ENCODE assay signal across 27 cellular contexts in genomic region chr4:146835096-146835495, GRCh38.
"Had no signal": no experiment of that assay in that cellular context is flagged by ENCODE, and none has a peak within 500 bp of the region (broad histone marks: within the 10 kb centered on the region; RNA-seq: fewer than 3 reads in every experiment).

No MANE protein-coding gene starts in this region.

- H3K27me3 ChIP-seq: stomach, suprapubic skin, testis, thyroid gland, tibial artery, tibial nerve, transverse colon, upper lobe of left lung, upper lobe of right lung, uterus, vagina had no signal

- H3K27ac ChIP-seq: stomach, suprapubic skin, testis, thoracic aorta, thyroid gland, tibial artery, tibial nerve, transverse colon, upper lobe of left lung, upper lobe of right lung, uterus, vagina had no signal

- H3K36me3 ChIP-seq: stomach, suprapubic skin, thoracic aorta, thyroid gland, tibial artery, tibial nerve, transverse colon, upper lobe of left lung, upper lobe of right lung, uterus, vagina had no signal

- FAIRE-seq: urothelium cell line had no signal

- H3K4me1 ChIP-seq: stomach, suprapubic skin, testis, thyroid gland, tibial artery, tibial nerve, transverse colon, upper lobe of left lung, upper lobe of right lung, uterus, vagina had no signal

- ATAC-seq: stimulated activated effector memory CD8-positive, alpha-beta T cell treated with anti-CD3 and anti-CD28 coated beads, Interleukin-12 subunit alpha, Interleukin-12 subunit beta, amount 100 ng/mL, for 72 hours; stimulated activated memory B cell treated with anti-CD40 and anti-IgM and Interleukin-4, amounts not matched to agents 10 μg/mL and 1 μg/mL and 100 μg/mL, for 72 hours; stimulated activated naive B cell treated with anti-CD40 and anti-IgM and Interleukin-4, amounts not matched to agents 10 μg/mL and 1 μg/mL and 100 μg/mL, for 72 hours; stimulated activated naive CD8-positive, alpha-beta T cell treated with anti-CD3 and anti-CD28 coated beads, Interleukin-15, amount 100 ng/mL, for 72 hours; stimulated activated naive CD8-positive, alpha-beta T cell treated with anti-CD3 and anti-CD28 coated beads, Interleukin-15, Interleukin-2, amounts not matched to agents 100 U/mL and 50 U/mL, for 24 hours had no signal

- DNase-seq: stimulated activated CD4-positive, alpha-beta T cell treated with anti-CD3 and anti-CD28 coated beads, Interleukin-2, amount 100 ng/mL, for 48 hours; stimulated activated CD4-positive, alpha-beta T cell treated with anti-CD3 and anti-CD28 coated beads, Interleukin-4, amount 100 ng/mL, for 1 hour; stimulated activated CD4-positive, alpha-beta T cell treated with anti-CD3 and anti-CD28 coated beads, Interleukin-4, amount 100 ng/mL, for 24 hours; stimulated activated CD4-positive, alpha-beta T cell treated with anti-CD3 and anti-CD28 coated beads, Interleukin-4, amount 100 ng/mL, for 4 hours; stimulated activated CD8-positive, alpha-beta memory T cell treated with anti-CD3 and anti-CD28 coated beads, Interleukin-4, amount 100 ng/mL, for 48 hours; stimulated activated naive B cell treated with anti-CD40 and anti-IgM and Interleukin-4, amounts not matched to agents 10 μg/mL and 1 μg/mL and 100 μg/mL, for 72 hours; stimulated activated naive CD4-positive, alpha-beta T cell; stimulated activated naive CD4-positive, alpha-beta T cell treated with Interleukin-2 at 50 U/mL for 16 hours; stimulated activated naive CD8-positive, alpha-beta T cell treated with anti-CD3 and anti-CD28 coated beads, Interleukin-15, amount 100 ng/mL, for 72 hours; stimulated activated naive CD8-positive, alpha-beta T cell treated with anti-CD3 and anti-CD28 coated beads, Interleukin-15, Interleukin-2, amounts not matched to agents 100 U/mL and 50 U/mL, for 24 hours; stomach; substantia nigra; testis; thyroid gland; tibial artery; transverse colon; trophoblast cell; upper lobe of left lung; upper lobe of right lung; uterus had no signal

- H3K4me3 ChIP-seq: stomach, suprapubic skin, testis, thoracic aorta, thyroid gland, tibial artery, tibial nerve, transverse colon, upper lobe of left lung, upper lobe of right lung, uterus, vagina had no signal

- H3K9me3 ChIP-seq: stomach, suprapubic skin, testis, thoracic aorta, thyroid gland, tibial artery, tibial nerve, transverse colon, upper lobe of left lung, upper lobe of right lung, uterus, vagina had no signal
